ENCODE assay signal across 24 cellular contexts in the genomic region with DNA sequence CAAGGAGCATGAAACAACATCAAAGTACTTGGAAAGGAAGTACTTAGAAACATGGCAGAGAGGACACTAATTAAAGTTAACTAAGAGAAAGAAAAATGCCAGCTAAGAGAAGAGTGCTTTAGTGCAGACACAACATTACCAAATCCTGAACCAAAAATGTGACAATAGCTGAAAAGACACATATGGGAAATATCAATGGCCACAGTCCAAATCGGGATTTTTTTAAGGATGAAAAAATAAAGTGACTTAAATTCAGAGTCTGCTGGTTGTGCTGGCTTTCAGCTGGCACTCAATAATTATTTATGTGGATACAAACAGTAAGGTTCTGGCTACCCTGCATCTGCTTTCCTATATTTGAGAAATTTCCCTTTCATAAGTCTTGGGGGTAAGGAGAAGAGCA.
"Had no signal": no experiment of that assay in that cellular context is flagged by ENCODE, and none has a peak within 500 bp of the region (broad histone marks: within the 10 kb centered on the region; RNA-seq: fewer than 3 reads in every experiment).

No MANE protein-coding gene starts in this region.

- H3K9me3 ChIP-seq: heart right ventricle, left lung, mucosa of descending colon, pancreas, thoracic aorta, upper lobe of right lung had no signal

- DNase-seq: activated CD4-positive, alpha-beta memory T cell treated with anti-CD3 and anti-CD28 coated beads for 36 hours; activated CD4-positive, alpha-beta T cell treated with anti-CD3 and anti-CD28 coated beads for 4 hours; activated gamma-delta T cell treated with Interleukin-2 at 50 U/mL for 16 hours; activated T-cell treated with anti-CD3 and anti-CD28 coated beads for 4 hours; erythroblast; heart right ventricle; left lung; mesenchymal stem cell; mucosa of descending colon; naive thymus-derived CD4-positive, alpha-beta T cell; pancreas; stimulated activated CD4-positive, alpha-beta T cell treated with anti-CD3 and anti-CD28 coated beads, Interleukin-4, amount 100 ng/mL, for 1 hour; upper lobe of right lung had no signal

- H3K27me3 ChIP-seq: cardiac muscle cell, heart right ventricle, left lung, neural progenitor cell, pancreas, upper lobe of right lung had no signal

- H3K27ac Mint-ChIP-seq: activated CD4-positive, alpha-beta memory T cell treated with anti-CD3 and anti-CD28 coated beads for 36 hours; activated naive CD4-positive, alpha-beta T cell treated with anti-CD3 and anti-CD28 coated beads, Interleukin-2, amount 50 U/mL, for 72 hours; activated T-helper 1 cell treated with anti-CD3 and anti-CD28 coated beads, Interleukin-12 subunit alpha, Interleukin-12 subunit beta, Interleukin-2, Interleukin-4 antibody, amounts not matched to agents 30 ng/mL and 10 ng/mL and 1 ng/mL, durations not matched to agents 14 hours and 24 hours and 36 hours; naive thymus-derived CD4-positive, alpha-beta T cell; neural progenitor cell; T-helper 2 cell treated with Interferon-gamma antibody and Interleukin-4, amounts not matched to agents 5 μg/mL and 100 μg/mL, for 36 hours; WTC11 had no signal

- H3K9me3 Mint-ChIP-seq: activated CD4-positive, alpha-beta memory T cell treated with anti-CD3 and anti-CD28 coated beads for 36 hours; activated naive CD4-positive, alpha-beta T cell treated with anti-CD3 and anti-CD28 coated beads, Interleukin-2, amount 50 U/mL, for 72 hours; activated T-helper 1 cell treated with anti-CD3 and anti-CD28 coated beads, Interleukin-12 subunit alpha, Interleukin-12 subunit beta, Interleukin-2, Interleukin-4 antibody, amounts not matched to agents 30 ng/mL and 10 ng/mL and 1 ng/mL, durations not matched to agents 14 hours and 24 hours and 36 hours; naive thymus-derived CD4-positive, alpha-beta T cell; neural progenitor cell; T-helper 2 cell treated with Interferon-gamma antibody and Interleukin-4, amounts not matched to agents 5 μg/mL and 100 μg/mL, for 36 hours; WTC11 had no signal

- ATAC-seq: activated naive CD4-positive, alpha-beta T cell treated with anti-CD3 and anti-CD28 coated beads, Interleukin-2, amount 50 U/mL, for 72 hours; left lung; naive thymus-derived CD4-positive, alpha-beta T cell; pancreas; sciatic nerve; upper lobe of right lung; WTC11 had no signal

- H3K36me3 Mint-ChIP-seq: activated CD4-positive, alpha-beta memory T cell treated with anti-CD3 and anti-CD28 coated beads for 36 hours; activated naive CD4-positive, alpha-beta T cell treated with anti-CD3 and anti-CD28 coated beads, Interleukin-2, amount 50 U/mL, for 72 hours; naive thymus-derived CD4-positive, alpha-beta T cell; WTC11 had no signal

- H3K27ac ChIP-seq: cardiac muscle cell, left lung, neural progenitor cell, pancreas, thoracic aorta, upper lobe of right lung had no signal

- H3K36me3 ChIP-seq: cardiac muscle cell, left lung, neural progenitor cell, pancreas, thoracic aorta, upper lobe of right lung had no signal

- H3K4me3 Mint-ChIP-seq: activated CD4-positive, alpha-beta memory T cell treated with anti-CD3 and anti-CD28 coated beads for 36 hours; activated T-helper 1 cell treated with anti-CD3 and anti-CD28 coated beads, Interleukin-12 subunit alpha, Interleukin-12 subunit beta, Interleukin-2, Interleukin-4 antibody, amounts not matched to agents 30 ng/mL and 10 ng/mL and 1 ng/mL, durations not matched to agents 14 hours and 24 hours and 36 hours; naive thymus-derived CD4-positive, alpha-beta T cell; neural progenitor cell; T-helper 2 cell treated with Interferon-gamma antibody and Interleukin-4, amounts not matched to agents 5 μg/mL and 100 μg/mL, for 36 hours; WTC11 had no signal

- FAIRE-seq: colon, endometrium, pancreas had no signal

- H3K4me3 ChIP-seq: cardiac muscle cell, heart right ventricle, left lung, mucosa of descending colon, neural progenitor cell, pancreas, smooth muscle cell, thoracic aorta, upper lobe of right lung had no signal
